32 cellular contexts compared by ENCODE assay signal in the genomic region with DNA sequence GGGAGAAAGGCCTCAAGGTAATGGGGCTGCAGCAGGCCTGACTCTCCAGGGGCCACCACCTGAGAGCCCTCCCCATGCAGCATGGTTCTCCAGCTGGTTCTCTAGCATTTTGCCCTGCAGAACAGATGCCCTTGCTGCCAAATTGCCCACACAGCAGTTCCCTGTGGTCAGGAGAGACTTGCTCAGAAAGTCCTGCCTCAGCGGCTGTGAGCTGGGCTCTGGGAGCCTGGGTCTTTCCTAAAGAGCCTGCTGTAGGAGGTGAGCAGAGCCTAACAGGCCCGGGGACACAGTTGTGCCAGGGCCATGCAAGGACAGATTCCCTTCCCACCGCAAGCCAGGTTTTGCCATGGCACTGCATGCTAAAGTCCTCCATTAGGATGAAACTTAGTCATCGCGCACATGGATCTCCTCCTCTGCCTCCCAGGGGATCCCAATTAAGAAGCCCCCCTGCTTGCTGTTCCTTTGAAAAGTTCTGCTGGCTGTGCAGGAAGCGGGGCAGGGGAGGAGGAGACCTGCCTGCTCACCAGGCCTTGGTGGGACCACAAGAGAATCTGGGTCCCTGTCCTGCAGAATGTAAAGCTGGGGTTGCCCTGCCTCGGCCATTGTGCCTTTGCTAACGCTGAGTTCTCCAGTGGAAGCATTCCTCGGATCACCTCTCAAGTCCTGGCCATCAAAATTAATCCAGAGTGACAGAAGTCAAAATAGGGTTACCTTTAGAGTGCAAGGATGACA. TPM values are rescaled to one million over a fixed set of nuclear protein-coding genes. Genes with fewer than 3 reads are reported as not detected.
"Had no signal": no experiment of that assay in that cellular context is flagged by ENCODE, and none has a peak within 500 bp of the region (broad histone marks: within the 10 kb centered on the region; RNA-seq: fewer than 3 reads in every experiment).

No MANE protein-coding gene starts in this region.

- H3K27me3 ChIP-seq: body of pancreas, cardiac muscle cell, colonic mucosa, gastrocnemius medialis, left lung, testis, transverse colon, uterus had no signal

- H3K36me3 ChIP-seq: cardiac muscle cell, colonic mucosa, gastrocnemius medialis, left lung, transverse colon, uterus had no signal

- H3K4me1 ChIP-seq: parathyroid adenoma, testis, uterus had no signal

- H3K27ac ChIP-seq: body of pancreas, cardiac muscle cell, colonic mucosa, dorsolateral prefrontal cortex, gastrocnemius medialis, left lung, parathyroid adenoma, psoas muscle, testis, transverse colon, uterus had no signal

- H3K4me3 ChIP-seq: body of pancreas, cardiac muscle cell, colonic mucosa, dorsolateral prefrontal cortex, gastrocnemius medialis, left lung, lung, psoas muscle, testis, transverse colon, uterus had no signal

- DNase-seq: activated CD4-positive, alpha-beta T cell treated with anti-CD3 and anti-CD28 coated beads for 36 hours; activated CD4-positive, alpha-beta T cell treated with anti-CD3 and anti-CD28 coated beads, Interleukin-2, amount 50 U/mL, for 4 hours; activated CD4-positive, CD25-positive, alpha-beta regulatory T cell; activated naive CD4-positive, alpha-beta T cell treated with Interleukin-2 at 50 U/mL for 16 hours; activated T-cell treated with anti-CD3 and anti-CD28 coated beads, Interleukin-2, amount 50 U/mL, for 48 hours; body of pancreas; cerebellar nuclear complex; colonic mucosa; dorsolateral prefrontal cortex; effector memory CD4-positive, alpha-beta T cell; erythroblast; gastrocnemius medialis; glutamatergic neuron; left lung; mesendoderm; naive B cell; nucleus accumbens; psoas muscle; stimulated activated CD4-positive, alpha-beta T cell treated with anti-CD3 and anti-CD28 coated beads, Interleukin-2, amount 100 ng/mL, for 48 hours; stimulated activated naive CD8-positive, alpha-beta T cell treated with anti-CD3 and anti-CD28 coated beads, Interleukin-15, Interleukin-2, amounts not matched to agents 100 U/mL and 50 U/mL, for 24 hours; testis; transverse colon; uterus had no signal

- H3K9me3 ChIP-seq: body of pancreas, colonic mucosa, gastrocnemius medialis, left lung, psoas muscle, testis, transverse colon, uterus had no signal

RNA-seq across cellular contexts. Expression of gene TEX35, which starts 21.4 kb away (rescaled TPM):
- total RNA-seq: activated CD4-positive, alpha-beta T cell treated with anti-CD3 and anti-CD28 coated beads for 36 hours; activated T-helper 2 cell treated with anti-CD3 and anti-CD28 coated beads, Interferon-gamma antibody, Interleukin-2, Interleukin-4, amounts not matched to agents 10 μg/mL and 5 μg/mL and 100 μg/mL, durations not matched to agents 14 hours and 24 hours and 36 hours; aorta; body of pancreas; cardiac muscle cell; colonic mucosa; gastrocnemius medialis; left lung; lung; mucosa of gallbladder; psoas muscle; T-helper 1 cell treated with Interleukin-12 subunit alpha and Interleukin-12 subunit beta and Interleukin-4 antibody, amounts not matched to agents 30 ng/mL and 1 ng/mL, for 36 hours; transverse colon; uterus had no signal
- polyA plus RNA-seq: aorta, cardiac muscle cell, lung, neural cell, psoas muscle had no signal

RNA-seq across cellular contexts. Expression of gene CLEC20A, which starts 37.5 kb away (rescaled TPM):
- total RNA-seq: activated CD4-positive, alpha-beta T cell treated with anti-CD3 and anti-CD28 coated beads for 36 hours; activated T-helper 2 cell treated with anti-CD3 and anti-CD28 coated beads, Interferon-gamma antibody, Interleukin-2, Interleukin-4, amounts not matched to agents 10 μg/mL and 5 μg/mL and 100 μg/mL, durations not matched to agents 14 hours and 24 hours and 36 hours; aorta; body of pancreas; cardiac muscle cell; colonic mucosa; gastrocnemius medialis; left lung; lung; T-helper 1 cell treated with Interleukin-12 subunit alpha and Interleukin-12 subunit beta and Interleukin-4 antibody, amounts not matched to agents 30 ng/mL and 1 ng/mL, for 36 hours; transverse colon; uterus had no signal
- polyA plus RNA-seq: adipose tissue, aorta, cardiac muscle cell, psoas muscle had no signal
